ENCODE assay signal across 10 cellular contexts in the genomic region with DNA sequence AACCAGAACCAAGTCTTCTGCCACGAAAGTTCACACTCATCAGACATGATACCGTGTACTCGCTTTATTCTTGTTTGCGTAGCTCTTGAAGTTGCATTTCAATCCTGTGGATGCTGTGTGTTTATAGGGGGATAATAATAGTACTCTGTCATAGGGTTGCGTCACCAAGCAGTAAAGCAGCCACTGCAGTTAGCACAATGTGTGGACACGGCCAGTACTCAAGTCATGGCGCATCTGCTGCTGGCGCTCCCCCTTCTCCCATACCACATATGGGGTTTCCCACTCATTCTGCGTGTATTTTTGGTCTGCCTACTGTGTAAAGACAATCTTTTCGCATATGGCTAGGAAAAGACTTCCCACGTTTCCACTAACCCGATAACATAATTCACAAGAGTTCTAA. TPM values are rescaled to one million over a fixed set of nuclear protein-coding genes. Genes with fewer than 3 reads are reported as not detected.
DNase-seq lines count a peak whose midpoint lies in the region; ATAC-seq and TF ChIP-seq lines count a peak whose summit lies in the region.
"Had no signal": no experiment of that assay in that cellular context is flagged by ENCODE, and none has a peak within 500 bp of the region (broad histone marks: within the 10 kb centered on the region; RNA-seq: fewer than 3 reads in every experiment).

No MANE protein-coding gene starts in this region.

- peaks cover 26% of the 10 kb centered on the region for H3K4me1 Mint-ChIP-seq in activated CD4-positive, alpha-beta memory T cell treated with anti-CD3 and anti-CD28 coated beads, Interleukin-2, amount 10 ng/mL, durations not matched to agents 7 days and 5 days
- H3K4me1 Mint-ChIP-seq in activated CD4-positive, alpha-beta memory T cell treated with anti-CD3 and anti-CD28 coated beads for 36 hours (ENCODE audit: low read depth), result peaks cover 23% of the 10 kb centered on the region
- H3K4me1 Mint-ChIP-seq in activated T-helper 1 cell treated with anti-CD3 and anti-CD28 coated beads, Interleukin-12 subunit alpha, Interleukin-12 subunit beta, Interleukin-2, Interleukin-4 antibody, amounts not matched to agents 30 ng/mL and 10 ng/mL and 1 ng/mL, durations not matched to agents 14 hours and 24 hours and 36 hours (ENCODE audit: low read depth), result peaks cover 34% of the 10 kb centered on the region

- no peak overlapping the region for H3K27ac Mint-ChIP-seq in activated CD4-positive, alpha-beta memory T cell treated with anti-CD3 and anti-CD28 coated beads, Interleukin-2, amount 10 ng/mL, durations not matched to agents 7 days and 5 days
- H3K27ac Mint-ChIP-seq in activated CD4-positive, alpha-beta memory T cell treated with anti-CD3 and anti-CD28 coated beads for 36 hours, result no peak overlapping the region
- H3K27ac Mint-ChIP-seq in activated T-helper 1 cell treated with anti-CD3 and anti-CD28 coated beads, Interleukin-12 subunit alpha, Interleukin-12 subunit beta, Interleukin-2, Interleukin-4 antibody, amounts not matched to agents 30 ng/mL and 10 ng/mL and 1 ng/mL, durations not matched to agents 14 hours and 24 hours and 36 hours, result no peak overlapping the region

- H3K27me3 Mint-ChIP-seq in activated CD4-positive, alpha-beta memory T cell treated with anti-CD3 and anti-CD28 coated beads, Interleukin-2, amount 10 ng/mL, durations not matched to agents 7 days and 5 days, result peaks cover 20% of the 10 kb centered on the region
- peaks cover 4% of the 10 kb centered on the region for H3K27me3 Mint-ChIP-seq in activated CD4-positive, alpha-beta memory T cell treated with anti-CD3 and anti-CD28 coated beads for 36 hours
- peaks cover 26% of the 10 kb centered on the region for H3K27me3 Mint-ChIP-seq in activated T-helper 1 cell treated with anti-CD3 and anti-CD28 coated beads, Interleukin-12 subunit alpha, Interleukin-12 subunit beta, Interleukin-2, Interleukin-4 antibody, amounts not matched to agents 30 ng/mL and 10 ng/mL and 1 ng/mL, durations not matched to agents 14 hours and 24 hours and 36 hours (ENCODE audit: insufficient read depth)

- TF ChIP-seq CTCF in lower leg skin (IDR thresholded peaks at IDR 0.05), result no peak

- peaks cover 8% of the 10 kb centered on the region for H3K36me3 Mint-ChIP-seq in activated CD4-positive, alpha-beta memory T cell treated with anti-CD3 and anti-CD28 coated beads, Interleukin-2, amount 10 ng/mL, durations not matched to agents 7 days and 5 days (ENCODE audit: low read depth)
- peaks cover 2% of the 10 kb centered on the region for H3K36me3 Mint-ChIP-seq in activated CD4-positive, alpha-beta memory T cell treated with anti-CD3 and anti-CD28 coated beads for 36 hours
- peaks cover 6% of the 10 kb centered on the region for H3K36me3 Mint-ChIP-seq in activated T-helper 1 cell treated with anti-CD3 and anti-CD28 coated beads, Interleukin-12 subunit alpha, Interleukin-12 subunit beta, Interleukin-2, Interleukin-4 antibody, amounts not matched to agents 30 ng/mL and 10 ng/mL and 1 ng/mL, durations not matched to agents 14 hours and 24 hours and 36 hours (ENCODE audit: low read depth)

- peak overlapping the region; percentile 40 for H3K4me3 Mint-ChIP-seq in activated CD4-positive, alpha-beta memory T cell treated with anti-CD3 and anti-CD28 coated beads, Interleukin-2, amount 10 ng/mL, durations not matched to agents 7 days and 5 days
- no peak overlapping the region for H3K4me3 Mint-ChIP-seq in activated CD4-positive, alpha-beta memory T cell treated with anti-CD3 and anti-CD28 coated beads for 36 hours
- H3K4me3 Mint-ChIP-seq in activated T-helper 1 cell treated with anti-CD3 and anti-CD28 coated beads, Interleukin-12 subunit alpha, Interleukin-12 subunit beta, Interleukin-2, Interleukin-4 antibody, amounts not matched to agents 30 ng/mL and 10 ng/mL and 1 ng/mL, durations not matched to agents 14 hours and 24 hours and 36 hours, result peak overlapping the region; percentile 17

- CTCF ChIA-PET in activated CD4-positive, alpha-beta memory T cell treated with anti-CD3 and anti-CD28 coated beads, Interleukin-2, amount 10 ng/mL, durations not matched to agents 7 days and 5 days (lab: Charles Lee), result interaction anchor here (4.9 kb wide), 1 partner anchor 60 kb away, joined by 41 read pairs; no protein-coding TSS in a partner anchor
- CTCF ChIA-PET in activated CD4-positive, alpha-beta memory T cell treated with anti-CD3 and anti-CD28 coated beads for 36 hours (lab: Charles Lee), result no interaction called here

- ATAC-seq in HG03432 (IDR thresholded peaks at IDR 0.05; ENCODE audit: unreplicated experiment) (no peak), HG02642 (IDR thresholded peaks at IDR 0.05; ENCODE audit: poor library complexity, unreplicated experiment) (no peak)

- no peak overlapping the region for H3K4me3 ChIP-seq in lower leg skin (ENCODE audit: low read depth, poor library complexity, severe bottlenecking)

- POLR2A ChIA-PET in activated CD4-positive, alpha-beta memory T cell treated with anti-CD3 and anti-CD28 coated beads, Interleukin-2, amount 10 ng/mL, durations not matched to agents 7 days and 5 days (lab: Charles Lee), result interaction anchor here (4.0 to 5.2 kb wide), 4 partner anchors 7 to 60 kb away, joined by 27 to 230 read pairs (median 51); no protein-coding TSS in a partner anchor
- POLR2A ChIA-PET in activated CD4-positive, alpha-beta memory T cell treated with anti-CD3 and anti-CD28 coated beads for 36 hours (lab: Charles Lee), result interaction anchor here (2.1 to 4.4 kb wide), 3 partner anchors 8 to 60 kb away, joined by 13 to 117 read pairs (median 18); no protein-coding TSS in a partner anchor

- H3K9me3 Mint-ChIP-seq in activated CD4-positive, alpha-beta memory T cell treated with anti-CD3 and anti-CD28 coated beads, Interleukin-2, amount 10 ng/mL, durations not matched to agents 7 days and 5 days, result no peaks in the 10 kb centered on the region
- H3K9me3 Mint-ChIP-seq in activated CD4-positive, alpha-beta memory T cell treated with anti-CD3 and anti-CD28 coated beads for 36 hours, result no peaks in the 10 kb centered on the region
- no peaks in the 10 kb centered on the region for H3K9me3 Mint-ChIP-seq in activated T-helper 1 cell treated with anti-CD3 and anti-CD28 coated beads, Interleukin-12 subunit alpha, Interleukin-12 subunit beta, Interleukin-2, Interleukin-4 antibody, amounts not matched to agents 30 ng/mL and 10 ng/mL and 1 ng/mL, durations not matched to agents 14 hours and 24 hours and 36 hours
- H3K9me3 Mint-ChIP-seq: stimulated activated naive CD8-positive, alpha-beta T cell treated with anti-CD3 and anti-CD28 coated beads, Interleukin-15, amount 100 ng/mL, for 72 hours had no signal

- DNase-seq in activated CD4-positive, alpha-beta memory T cell treated with anti-CD3 and anti-CD28 coated beads, Interleukin-2, amount 10 ng/mL, durations not matched to agents 7 days and 5 days, result no peak
- DNase-seq in activated CD4-positive, alpha-beta memory T cell treated with anti-CD3 and anti-CD28 coated beads for 36 hours, result no peak
- DNase-seq in activated T-helper 1 cell treated with anti-CD3 and anti-CD28 coated beads, Interleukin-12 subunit alpha, Interleukin-12 subunit beta, Interleukin-2, Interleukin-4 antibody, amounts not matched to agents 30 ng/mL and 10 ng/mL and 1 ng/mL, durations not matched to agents 14 hours and 24 hours and 36 hours (ENCODE audit: low spot score), result no peak
- peak; percentile 63 for DNase-seq in inferior parietal cortex (ENCODE audit: extremely low spot score)
- peak; percentile 63 for DNase-seq in superior temporal gyrus (ENCODE audit: extremely low spot score)
- DNase-seq in lower leg skin (ENCODE audit: low spot score in 2 of 2), result no peak
- DNase-seq: esophagus squamous epithelium; stimulated activated naive CD8-positive, alpha-beta T cell treated with anti-CD3 and anti-CD28 coated beads, Interleukin-15, amount 100 ng/mL, for 72 hours had no signal

- TF ChIP-seq POLR2A in lower leg skin (IDR thresholded peaks at IDR 0.05), result no peak

- 93 to 98% methylated on average over 12 of the region's 12 CpGs for WGBS in lower leg skin, 2 donors

- intact Hi-C loops in activated CD4-positive, alpha-beta memory T cell treated with anti-CD3 and anti-CD28 coated beads for 36 hours (cut with micrococcal nuclease), result loop anchor here (10.0 kb wide), 3 partner anchors 157 to 1843 kb away; partner anchors contain the start of genes TGIF1 and TMEM200C
- intact Hi-C loops in activated T-helper 1 cell treated with anti-CD3 and anti-CD28 coated beads, Interleukin-12 subunit alpha, Interleukin-12 subunit beta, Interleukin-2, Interleukin-4 antibody, amounts not matched to agents 30 ng/mL and 10 ng/mL and 1 ng/mL, durations not matched to agents 14 hours and 24 hours and 36 hours (cut with micrococcal nuclease), result loop anchor here (1.0 to 5.0 kb wide), 2 partner anchors 13 to 1850 kb away; no protein-coding TSS in a partner anchor
- intact Hi-C loops in lower leg skin (cut with DNase I; ENCODE audit: low total_unique reads), result no loop called here

RNA-seq across cellular contexts. Expression of gene ZBTB14, which starts 2.1 kb away (rescaled TPM):
- total RNA-seq in activated CD4-positive, alpha-beta memory T cell treated with anti-CD3 and anti-CD28 coated beads, Interleukin-2, amount 10 ng/mL, durations not matched to agents 7 days and 5 days, result 10 to 100 TPM; 26.3 to 27.3 TPM
- 10 to 100 TPM; 19.3 to 19.6 TPM for total RNA-seq in activated CD4-positive, alpha-beta memory T cell treated with anti-CD3 and anti-CD28 coated beads for 36 hours
- total RNA-seq in activated T-helper 1 cell treated with anti-CD3 and anti-CD28 coated beads, Interleukin-12 subunit alpha, Interleukin-12 subunit beta, Interleukin-2, Interleukin-4 antibody, amounts not matched to agents 30 ng/mL and 10 ng/mL and 1 ng/mL, durations not matched to agents 14 hours and 24 hours and 36 hours, result 17.1 and 19.5 TPM in 2 replicates
- 10 to 100 TPM; 12.3 to 14.0 (median 13.4) TPM for total RNA-seq in lower leg skin

Comparison
In these comparisons a context has a peak if more than half of its experiments do, and no peak if none do; other contexts are left out.
1. DNase-seq: peak in inferior parietal cortex (single experiment) and superior temporal gyrus (single experiment); none in activated CD4-positive, alpha-beta memory T cell treated with anti-CD3 and anti-CD28 coated beads, Interleukin-2, amount 10 ng/mL, durations not matched to agents 7 days and 5 days (single experiment), activated CD4-positive, alpha-beta memory T cell treated with anti-CD3 and anti-CD28 coated beads for 36 hours (single experiment), activated T-helper 1 cell treated with anti-CD3 and anti-CD28 coated beads, Interleukin-12 subunit alpha, Interleukin-12 subunit beta, Interleukin-2, Interleukin-4 antibody, amounts not matched to agents 30 ng/mL and 10 ng/mL and 1 ng/mL, durations not matched to agents 14 hours and 24 hours and 36 hours (single experiment) and lower leg skin (0 of 2).